ENCODE assay signal across 22 cellular contexts in the genomic region with DNA sequence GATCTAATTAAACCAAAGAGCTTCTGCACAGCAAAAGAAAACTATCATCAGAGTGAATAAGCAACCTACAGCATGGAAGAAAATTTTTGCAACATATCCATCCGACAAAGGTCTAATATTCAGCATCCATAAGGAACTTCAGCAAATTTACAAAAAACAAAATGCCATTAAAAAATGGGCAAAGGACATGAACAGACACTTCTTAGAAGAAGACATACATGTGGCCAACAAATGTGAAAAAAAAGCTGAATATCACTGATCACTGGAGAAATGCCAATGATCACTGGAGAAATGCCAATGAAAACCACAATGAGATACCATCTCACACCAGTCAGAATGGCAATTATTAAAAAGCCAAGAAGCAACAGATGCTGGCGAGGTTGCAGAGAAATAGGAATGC. TPM values are rescaled to one million over a fixed set of nuclear protein-coding genes. Genes with fewer than 3 reads are reported as not detected.
DNase-seq lines count a peak whose midpoint lies in the region; ATAC-seq and TF ChIP-seq lines count a peak whose summit lies in the region.
"Had no signal": no experiment of that assay in that cellular context is flagged by ENCODE, and none has a peak within 500 bp of the region (broad histone marks: within the 10 kb centered on the region; RNA-seq: fewer than 3 reads in every experiment).

No MANE protein-coding gene starts in this region.

- POLR2A ChIA-PET in SK-N-SH (lab: Yijun Ruan, JAX) (no interaction called here), HEK293 (lab: Yijun Ruan, JAX) (no interaction called here)

- CTCF ChIA-PET in SK-N-SH (lab: Yijun Ruan, JAX) = interaction anchor here (0.7 to 2.7 kb wide), 2 partner anchors 12 to 33 kb away, joined by 3 to 8 read pairs; partner anchors contain the start of gene ZNF582
- CTCF ChIA-PET in HEK293 (lab: Yijun Ruan, JAX) = interaction anchor here (0.6 to 2.4 kb wide), 3 partner anchors 12 to 295 kb away, joined by 3 to 12 read pairs (median 6); no protein-coding TSS in a partner anchor

- no peaks in the 10 kb centered on the region for H3K27me3 ChIP-seq in SK-N-SH (ENCODE audit: insufficient read depth)
- H3K27me3 ChIP-seq: BE2C; BLaER1 treated with 17β-estradiol and CSF1 and Interleukin-3, amounts not matched to agents 10 nM and 100 nM had no signal

- H3K4me2 ChIP-seq in SK-N-SH = no peak overlapping the region
- H3K4me2 ChIP-seq: A549; BLaER1 treated with 17β-estradiol and CSF1 and Interleukin-3, amounts not matched to agents 10 nM and 100 nM had no signal

- TF ChIP-seq CTCF in SK-N-SH (IDR thresholded peaks at IDR 0.05) = no peak
- no peak for TF ChIP-seq CTCF in HEK293 (tag by site-specific recombination; IDR thresholded peaks at IDR 0.05)

- no peak for TF ChIP-seq RAD21 in SK-N-SH (IDR thresholded peaks at IDR 0.05; ENCODE audit: low read length)

- no peak overlapping the region for H2AFZ ChIP-seq in SK-N-SH (ENCODE audit: low read depth)
- H2AFZ ChIP-seq: GM23248 had no signal

- DNase-seq in SK-N-SH (no peak), RPMI7951 (ENCODE audit: low read depth) (peak; percentile 48), NCI-H524 (lab: John Stamatoyannopoulos, UW) (no peak)
- DNase-seq: 8988T; ACHN; AML-193; BE2C; CD4-positive, alpha-beta T cell; CD8-positive, alpha-beta memory T cell; DMS153; DND-41; EL; GDM1; GM23248; H7; HCEC 1CT had no signal

- no peaks in the 10 kb centered on the region for H3K79me2 ChIP-seq in SK-N-SH (ENCODE audit: insufficient read depth)

- H3K9me2 ChIP-seq in SK-N-SH = no peaks in the 10 kb centered on the region

- no peaks in the 10 kb centered on the region for H3F3A ChIP-seq in SK-N-SH (replicated peaks; ENCODE audit: insufficient read depth)

- H3K9me3 ChIP-seq in SK-N-SH = no peaks in the 10 kb centered on the region; the same call in 1 of the 2 replicates
- no peaks in the 10 kb centered on the region for H3K9me3 ChIP-seq in HEK293 (ENCODE audit: control insufficient read depth, insufficient read depth, low read depth, low read length)
- H3K9me3 ChIP-seq: BE2C had no signal

- 52% methylated on average over 2 of the region's 2 CpGs for WGBS in SK-N-SH (ENCODE audit: low lambda C conversion rate)

- H3K9ac ChIP-seq in SK-N-SH = no peak overlapping the region
- H3K9ac ChIP-seq: BLaER1 treated with 17β-estradiol and CSF1 and Interleukin-3, amounts not matched to agents 10 nM and 100 nM; GM23248 had no signal

- ATAC-seq in SK-N-SH treated with all-trans-retinoic acid at 6 μM for 48 hours = no peak
- ATAC-seq in HG03520 (IDR thresholded peaks at IDR 0.05; ENCODE audit: unreplicated experiment) = no peak
- ATAC-seq: A549, GM12878 had no signal

- H3K27ac ChIP-seq in SK-N-SH (ENCODE audit: low read depth in 2 of 2, low read length in 1 of 2) (no peak overlapping the region), HEK293 (ENCODE audit: extremely low read depth, low read depth, low read length) (no peak overlapping the region)
- H3K27ac ChIP-seq: A549; BLaER1 treated with 17β-estradiol and CSF1 and Interleukin-3, amounts not matched to agents 10 nM and 100 nM; GM23248 had no signal

- H3K36me3 ChIP-seq in SK-N-SH (replicated peaks in 1 of 2; ENCODE audit: control insufficient read depth in 1 of 2, insufficient read depth in 2 of 2, low read length in 1 of 2) (no peaks in the 10 kb centered on the region), HEK293 (ENCODE audit: control insufficient read depth in 2 of 2, insufficient read depth in 1 of 2, low read length in 2 of 2) (no peaks in the 10 kb centered on the region)
- H3K36me3 ChIP-seq: BE2C; BLaER1 treated with 17β-estradiol and CSF1 and Interleukin-3, amounts not matched to agents 10 nM and 100 nM had no signal

- H4K20me1 ChIP-seq in SK-N-SH (ENCODE audit: insufficient read depth) = no peaks in the 10 kb centered on the region
- H4K20me1 ChIP-seq: BLaER1 treated with 17β-estradiol and CSF1 and Interleukin-3, amounts not matched to agents 10 nM and 100 nM had no signal

- TF ChIP-seq EP300 in SK-N-SH (IDR thresholded peaks at IDR 0.05; ENCODE audit: borderline replicate concordance in 1 of 2, low read depth in 1 of 2, low read length in 1 of 2) = no peak

- no peaks in the 10 kb centered on the region for H3K4me1 ChIP-seq in SK-N-SH (ENCODE audit: control insufficient read depth in 1 of 2, insufficient read depth in 2 of 2, low read depth in 1 of 2, low read length in 1 of 2)
- no peaks in the 10 kb centered on the region for H3K4me1 ChIP-seq in HEK293 (ENCODE audit: control insufficient read depth, insufficient read depth, low read length)
- H3K4me1 ChIP-seq: A549; BE2C; BLaER1 treated with 17β-estradiol and CSF1 and Interleukin-3, amounts not matched to agents 10 nM and 100 nM had no signal

- H3K4me3 ChIP-seq in SK-N-SH (ENCODE audit: low read depth in 2 of 2, low read length in 1 of 2) (no peak overlapping the region), HEK293 (ENCODE audit: low read depth, low read length) (no peak overlapping the region)
- H3K4me3 ChIP-seq: A549; BLaER1 treated with 17β-estradiol and CSF1 and Interleukin-3, amounts not matched to agents 10 nM and 100 nM; GM12878; GM23248 had no signal

TF ChIP-seq in SK-N-SH, 30 proteins besides CTCF, POLR2A, EP300 and RAD21 (continues in another document):
- TF ChIP-seq SIN3A (IDR thresholded peaks at IDR 0.05; ENCODE audit: borderline replicate concordance, low read depth, low read length) (no peak), NFIC (IDR thresholded peaks at IDR 0.05; ENCODE audit: borderline replicate concordance) (peak; percentile 16; the same call in 1 of the 2 replicates), RCOR1 (IDR thresholded peaks at IDR 0.05; ENCODE audit: low read length) (no peak), YY1 (IDR thresholded peaks at IDR 0.05; ENCODE audit: low read depth) (no peak)

TF ChIP-seq in SK-N-SH treated with all-trans-retinoic acid at 6 μM for 48 hours, 23 proteins besides CTCF, POLR2A, EP300 and RAD21:
- TF ChIP-seq SNAI2 (CRISPR knock-in tag; IDR thresholded peaks at IDR 0.05) (no peak), ARNTL (CRISPR knock-in tag; IDR thresholded peaks at IDR 0.05; ENCODE audit: borderline replicate concordance, low read depth) (no peak)

TF ChIP-seq in HEK293, 187 proteins besides CTCF, POLR2A, EP300 and RAD21:
- TF ChIP-seq SCRT2 (tag by site-specific recombination; IDR thresholded peaks at IDR 0.05) = peak; percentile 28; the same call in 1 of the 2 replicates
- TF ChIP-seq ZBTB26 (tag by site-specific recombination; optimal IDR thresholded peaks at IDR 0.05) = no peak

RNA-seq across cellular contexts. Expression of gene ZNF582, which starts 32.5 kb away (rescaled TPM):
- 4.5 and 5.9 TPM in 2 replicates for polyA plus RNA-seq in SK-N-SH (2012; rRNA removed)
- 6.0 and 8.2 TPM in 2 replicates for polyA plus RNA-seq in SK-N-SH (2012; cell fraction: cytosol; rRNA removed)
- polyA plus RNA-seq in SK-N-SH (2012; cell fraction: nucleus; rRNA removed) = 4.1 and 7.2 TPM in 2 replicates
- 0.68 and 2.6 TPM in 2 replicates for total RNA-seq in RPMI7951 (2014; rRNA removed; shearing (Covaris generic))

RNA-seq across cellular contexts. Expression of gene ZNF583, which starts 43.3 kb away (rescaled TPM):
- polyA plus RNA-seq in SK-N-SH (2012; rRNA removed) = 1.9 and 2.1 TPM in 2 replicates
- polyA plus RNA-seq in SK-N-SH (2012; cell fraction: cytosol; rRNA removed) = 2.6 and 2.7 TPM in 2 replicates
- 1.8 and 4.3 TPM in 2 replicates for polyA plus RNA-seq in SK-N-SH (2012; cell fraction: nucleus; rRNA removed)
- total RNA-seq in RPMI7951 (2014; rRNA removed; shearing (Covaris generic)) = 2.1 and 3.5 TPM in 2 replicates

RNA-seq across cellular contexts. Expression of gene ZSCAN5A, which starts 46.2 kb away (rescaled TPM):
- polyA plus RNA-seq in SK-N-SH (2012; rRNA removed) = 6.8 and 11.7 TPM in 2 replicates
- 5.3 and 5.8 TPM in 2 replicates for polyA plus RNA-seq in SK-N-SH (2012; cell fraction: cytosol; rRNA removed)
- polyA plus RNA-seq in SK-N-SH (2012; cell fraction: nucleus; rRNA removed) = 6.7 and 8.1 TPM in 2 replicates
- 8.9 and 10.9 TPM in 2 replicates for total RNA-seq in RPMI7951 (2014; rRNA removed; shearing (Covaris generic))
